ENCODE assay signal across 29 cellular contexts in the genomic region with DNA sequence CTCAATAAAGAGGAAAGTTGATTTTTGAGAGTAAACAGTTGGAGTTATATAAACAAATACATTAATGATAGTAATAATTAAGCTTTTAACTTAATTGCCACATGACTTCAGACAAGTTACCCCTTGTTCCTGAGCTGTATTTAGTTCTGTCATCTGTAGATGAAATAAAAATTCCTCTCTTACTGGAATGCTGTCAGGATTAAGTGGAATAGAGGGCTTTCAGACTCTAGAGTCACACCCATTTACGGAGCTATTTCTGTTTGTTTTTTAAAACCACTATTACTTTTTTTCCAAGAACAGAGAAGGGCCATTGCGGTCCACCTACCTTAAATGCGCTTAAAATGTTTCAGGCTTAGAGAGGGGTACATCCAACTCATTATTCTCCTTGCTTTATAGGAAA.
"Had no signal": no experiment of that assay in that cellular context is flagged by ENCODE, and none has a peak within 500 bp of the region (broad histone marks: within the 10 kb centered on the region; RNA-seq: fewer than 3 reads in every experiment).

No MANE protein-coding gene starts in this region.

- H3K4me1 ChIP-seq: ascending aorta had no signal

- H3K9me3 ChIP-seq: ascending aorta had no signal

- H3K27me3 ChIP-seq: ascending aorta, cardiac muscle cell had no signal

- H3K27ac ChIP-seq: ascending aorta, cardiac muscle cell, VCaP had no signal

- ATAC-seq: activated CD4-positive, alpha-beta T cell treated with anti-CD3 and anti-CD28 coated beads for 36 hours; activated CD8-positive, alpha-beta memory T cell treated with anti-CD3 and anti-CD28 coated beads, Interleukin-2, amount 10 ng/mL, durations not matched to agents 7 days and 5 days; activated CD8-positive, alpha-beta T cell treated with anti-CD3 and anti-CD28 coated beads, Interleukin-2, amount 10 ng/mL, durations not matched to agents 7 days and 5 days; activated naive CD8-positive, alpha-beta T cell treated with anti-CD3 and anti-CD28 coated beads, Interleukin-2, amount 50 U/mL, for 24 hours had no signal

- H3K4me3 ChIP-seq: ascending aorta, cardiac muscle cell had no signal

- H3K36me3 ChIP-seq: ascending aorta, cardiac muscle cell had no signal

- DNase-seq: activated B cell treated with CpG ODN at 0.5 μM for 24 hours; activated CD4-positive, alpha-beta memory T cell treated with anti-CD3 and anti-CD28 coated beads, Interleukin-2, amount 10 ng/mL, durations not matched to agents 7 days and 5 days; activated CD4-positive, alpha-beta T cell treated with anti-CD3 and anti-CD28 coated beads for 36 hours; activated CD4-positive, alpha-beta T cell treated with anti-CD3 and anti-CD28 coated beads for 48 hours; activated CD4-positive, alpha-beta T cell treated with anti-CD3 and anti-CD28 coated beads, Interleukin-2, amount 10 ng/mL, durations not matched to agents 7 days and 5 days; activated CD4-positive, alpha-beta T cell treated with anti-CD3 and anti-CD28 coated beads, Interleukin-2, amount 50 U/mL, for 48 hours; activated CD4-positive, CD25-positive, alpha-beta regulatory T cell treated with anti-CD3 and anti-CD28 coated beads, Interleukin-2, amount 50 U/mL, for 72 hours; activated CD8-positive, alpha-beta memory T cell treated with anti-CD3 and anti-CD28 coated beads for 24 hours; activated CD8-positive, alpha-beta memory T cell treated with anti-CD3 and anti-CD28 coated beads, Interleukin-2, amount 10 ng/mL, durations not matched to agents 7 days and 5 days; activated CD8-positive, alpha-beta memory T cell treated with anti-CD3 and anti-CD28 coated beads, Interleukin-2, amount 50 U/mL, for 48 hours; activated CD8-positive, alpha-beta T cell treated with anti-CD3 and anti-CD28 coated beads, Interleukin-2, amount 10 ng/mL, durations not matched to agents 7 days and 5 days; activated effector memory CD4-positive, alpha-beta T cell treated with Interleukin-2 at 50 U/mL for 16 hours; activated gamma-delta T cell; activated naive CD4-positive, alpha-beta T cell treated with anti-CD3 and anti-CD28 coated beads, Interleukin-2, amount 10 ng/mL, durations not matched to agents 7 days and 5 days; activated naive CD4-positive, alpha-beta T cell treated with Interleukin-2 at 50 U/mL for 16 hours; activated naive CD8-positive, alpha-beta T cell treated with anti-CD3 and anti-CD28 coated beads, Interleukin-2, amount 10 ng/mL, durations not matched to agents 7 days and 5 days; activated naive CD8-positive, alpha-beta T cell treated with anti-CD3 and anti-CD28 coated beads, Interleukin-2, amount 50 U/mL, for 24 hours; activated T-cell treated with anti-CD3 and anti-CD28 coated beads, Interleukin-2, amount 50 U/mL, for 24 hours; activated T-cell treated with anti-CD3 and anti-CD28 coated beads, Interleukin-2, amount 50 U/mL, for 48 hours; amygdala; anterior cingulate cortex; caudate nucleus; cerebellar nuclear complex; T-helper 1 cell; T-helper 2 cell; T-helper 9 cell had no signal
